ENCODE assay signal across 21 cellular contexts in the genomic region with DNA sequence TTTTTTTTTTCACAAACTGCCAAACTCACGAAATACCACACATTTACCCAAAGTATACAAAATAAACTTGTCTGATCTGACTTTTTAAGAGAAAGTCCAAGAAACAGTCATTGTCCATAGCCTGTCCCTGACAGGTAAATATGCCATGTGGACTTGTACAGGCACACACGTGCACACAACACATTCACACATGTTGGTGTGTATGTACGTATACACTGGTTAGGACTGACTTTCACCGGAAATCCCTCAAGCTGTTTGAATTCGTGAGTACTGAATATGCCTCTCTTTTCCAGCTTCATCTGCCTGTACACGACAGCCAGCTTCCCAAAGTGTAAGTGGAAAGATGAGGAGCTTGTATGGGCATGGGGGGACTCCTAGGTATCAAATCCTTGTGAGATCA. TPM values are rescaled to one million over a fixed set of nuclear protein-coding genes. Genes with fewer than 3 reads are reported as not detected.
DNase-seq lines count a peak whose midpoint lies in the region; ATAC-seq and TF ChIP-seq lines count a peak whose summit lies in the region.
"Had no signal": no experiment of that assay in that cellular context is flagged by ENCODE, and none has a peak within 500 bp of the region (broad histone marks: within the 10 kb centered on the region; RNA-seq: fewer than 3 reads in every experiment).

No MANE protein-coding gene starts in this region.

- no peak overlapping the region for H3K27ac ChIP-seq in aorta (ENCODE audit: low read depth in 1 of 2, low read length in 2 of 2)

- 54 to 56% methylated on average over 6 of the region's 6 CpGs for WGBS in aorta, 2 donors

- peaks cover 34% of the 10 kb centered on the region for H3K4me1 Mint-ChIP-seq in HFFc6 (ENCODE audit: low read depth)

- DNase-seq in DMS 273 (lab: John Stamatoyannopoulos, UW; ENCODE audit: unreplicated experiment) = peak; percentile 47
- no peak for DNase-seq in DMS 273 treated with DMSO at 0.1 percent for 48 hours (lab: John Stamatoyannopoulos, UW)
- peak; percentile 37 for DNase-seq in dermis blood vessel endothelial cell
- peak; percentile 4 for DNase-seq in medulla oblongata (ENCODE audit: extremely low spot score)
- DNase-seq in aorta = no peak
- no peak for DNase-seq in HFFc6
- no peak for DNase-seq in NCI-H2029 (lab: John Stamatoyannopoulos, UW)
- DNase-seq in NCI-H2227 (lab: John Stamatoyannopoulos, UW; ENCODE audit: unreplicated experiment) = no peak
- DNase-seq: 8988T; activated CD4-positive, alpha-beta T cell treated with anti-CD3 and anti-CD28 coated beads for 1 hour; activated gamma-delta T cell; GDM1; glutamatergic neuron; kidney glomerular epithelial cell; MM.1S; naive thymus-derived CD8-positive, alpha-beta T cell; NCI-H1436 treated with DMSO at 0.1 percent for 48 hours; NCI-H2171; NCI-H524; small intestine had no signal

- H3K36me3 ChIP-seq in aorta (ENCODE audit: control insufficient read depth in 1 of 2, insufficient read depth in 2 of 2, low read length in 1 of 2) = no peaks in the 10 kb centered on the region

- TF ChIP-seq CTCF in HFFc6 (IDR thresholded peaks at IDR 0.05) = no peak

- no peaks in the 10 kb centered on the region for H3K9me3 ChIP-seq in aorta (ENCODE audit: control insufficient read depth, low read length)
- H3K9me3 ChIP-seq: body of pancreas had no signal

- no peak overlapping the region for H3K4me3 ChIP-seq in aorta (ENCODE audit: low read length in 2 of 2)
- H3K4me3 ChIP-seq: body of pancreas had no signal

- H3K27ac Mint-ChIP-seq in HFFc6 = no peak overlapping the region
- H3K27ac Mint-ChIP-seq: naive thymus-derived CD8-positive, alpha-beta T cell had no signal

- H3K27me3 Mint-ChIP-seq in HFFc6 (ENCODE audit: insufficient read depth) = no peaks in the 10 kb centered on the region

- intact Hi-C loops in aorta (cut with DNase I) = no loop called here

- H3K4me1 ChIP-seq in aorta (ENCODE audit: control insufficient read depth in 1 of 2, insufficient read depth in 2 of 2, low read length in 2 of 2) = peaks cover 0 to 3% of the 10 kb centered on the region in 2 donors
- H3K4me1 ChIP-seq: body of pancreas had no signal

- no peaks in the 10 kb centered on the region for H3K9me3 Mint-ChIP-seq in HFFc6

- H3K36me3 Mint-ChIP-seq in HFFc6 (ENCODE audit: low read depth) = no peaks in the 10 kb centered on the region
- H3K36me3 Mint-ChIP-seq: naive thymus-derived CD8-positive, alpha-beta T cell had no signal

- H3K27me3 ChIP-seq in aorta (ENCODE audit: control insufficient read depth in 1 of 2, insufficient read depth in 2 of 2, low read length in 1 of 2) = no peaks in the 10 kb centered on the region
- H3K27me3 ChIP-seq: body of pancreas had no signal

- H3K4me3 Mint-ChIP-seq in HFFc6 = no peak overlapping the region

- peak; percentile 8 for ATAC-seq in aorta (ENCODE audit: low FRiP score)
- ATAC-seq: naive thymus-derived CD8-positive, alpha-beta T cell had no signal

RNA-seq across cellular contexts. Expression of gene HGF, which starts 1.0 kb away (rescaled TPM):
- 3.4 and 8.8 TPM in 2 replicates for total RNA-seq in dermis blood vessel endothelial cell
- 10 to 100 TPM; 20.7 to 55.9 TPM for total RNA-seq in aorta
- polyA plus RNA-seq in aorta = 10 to 100 TPM in 1 of 2 donors, 1 to 10 TPM in 1; 9.9 to 24.9 TPM
- 1 to 10 TPM in 4 of 6 experiments, under 1 TPM in 2; 0.78 to 5.6 (median 4.5) TPM for total RNA-seq in HFFc6 (2021; fragmentation: NEBNext Ultra II Directional; extraction: Animal tissue kit (Norgen Biotek cat#: 25700))
- polyA plus RNA-seq: naive thymus-derived CD8-positive, alpha-beta T cell had no signal

Comparison
In these comparisons a context has a peak if more than half of its experiments do, and no peak if none do; other contexts are left out.
1. DNase-seq: peak in DMS 273 (single experiment), dermis blood vessel endothelial cell (single experiment) and medulla oblongata (single experiment); none in DMS 273 treated with DMSO at 0.1 percent for 48 hours (single experiment), aorta (0 of 2), HFFc6 (single experiment), NCI-H2029 (single experiment) and NCI-H2227 (single experiment).